ENCODE assay signal across 16 cellular contexts in the genomic region with DNA sequence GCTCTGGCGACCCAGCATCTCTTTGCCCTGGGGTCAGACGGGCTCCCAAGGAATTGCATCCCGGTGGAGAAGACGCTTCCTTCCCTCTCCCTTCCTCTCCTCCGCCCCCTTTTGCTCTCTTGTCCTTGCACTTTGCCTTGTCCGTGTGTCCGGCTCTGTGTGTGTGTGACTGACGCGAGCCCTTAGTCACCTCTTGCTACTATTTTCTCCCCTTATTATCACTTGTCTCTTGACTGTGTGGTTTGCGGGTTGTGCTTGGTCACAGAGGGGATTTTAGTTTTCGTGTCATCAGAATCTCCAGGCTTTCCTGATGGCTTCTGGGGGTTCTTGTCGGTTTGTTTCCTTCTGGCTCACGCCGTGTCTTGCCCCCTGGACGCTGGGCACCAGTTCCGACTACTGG. TPM values are rescaled to one million over a fixed set of nuclear protein-coding genes. Genes with fewer than 3 reads are reported as not detected.
DNase-seq lines count a peak whose midpoint lies in the region; ATAC-seq, FAIRE-seq and TF ChIP-seq lines count a peak whose summit lies in the region.
"Not testable (repeated sequence)": the region's sequence is repeated elsewhere in the genome, so short reads cannot be mapped to it uniquely, and the experiment has no call there.
"Had no signal": no experiment of that assay in that cellular context is flagged by ENCODE, and none has a peak within 500 bp of the region (broad histone marks: within the 10 kb centered on the region; RNA-seq: fewer than 3 reads in every experiment).

No MANE protein-coding gene starts in this region.

- H3K27ac ChIP-seq in GM23338 (ENCODE audit: low read depth); K562 (ENCODE audit: extremely low read depth, low read depth, low read length); keratinocyte (ENCODE audit: control insufficient read depth, insufficient read depth, low read length); pancreas: not testable (repeated sequence)

- WGBS in K562 (ENCODE audit: insufficient coverage, low coverage, missing lambda C conversion rate), result no CpG with 5 or more reads among the region's 16 CpGs
- WGBS in pancreas, 2 donors, result no CpG with 5 or more reads among the region's 16 CpGs

- peak; percentile 91 for FAIRE-seq in K562 (lab: Jason Lieb, UNC)
- peak; percentile 67 for FAIRE-seq in keratinocyte (lab: Jason Lieb, UNC)
- FAIRE-seq in pancreas (lab: Jason Lieb, UNC), result peak; percentile 54

- not testable (repeated sequence) for H3K4me1 Mint-ChIP-seq in GM23338; activated CD4-positive, alpha-beta T cell treated with anti-CD3 and anti-CD28 coated beads for 36 hours

- H3K4me2 ChIP-seq in GM23338; K562 (ENCODE audit: insufficient read depth, low read length); keratinocyte (ENCODE audit: control insufficient read depth, extremely low read depth, insufficient read depth, low read depth, low read length): not testable (repeated sequence)

- TF ChIP-seq EP300 in K562 (IDR thresholded peaks at IDR 0.05; ENCODE audit: low read length), result not testable (repeated sequence)

- H3K4me3 Mint-ChIP-seq in GM23338; activated CD4-positive, alpha-beta T cell treated with anti-CD3 and anti-CD28 coated beads for 36 hours: not testable (repeated sequence)

- not testable (repeated sequence) for TF ChIP-seq RAD21 in K562 (CRISPR knock-in tag; conservative IDR thresholded peaks at IDR 0.05 in 1 of 2, IDR thresholded peaks at IDR 0.05 in 1 of 2)

- CTCF ChIA-PET in activated CD4-positive, alpha-beta T cell treated with anti-CD3 and anti-CD28 coated beads for 36 hours (lab: Charles Lee); K562 (lab: Yijun Ruan, JAX; ENCODE audit: low intra/inter-chr PET ratio): not testable (repeated sequence)

- intact Hi-C loops in activated CD4-positive, alpha-beta T cell treated with anti-CD3 and anti-CD28 coated beads for 36 hours (cut with DNase I, micrococcal nuclease); K562 (cut with micrococcal nuclease); pancreas (cut with DNase I): not testable (repeated sequence)

- not testable (repeated sequence) for H2AFZ ChIP-seq in GM23338; K562 (ENCODE audit: low read depth, low read length); keratinocyte (ENCODE audit: control insufficient read depth, low read length)

- H3K9me3 Mint-ChIP-seq in GM23338; activated CD4-positive, alpha-beta T cell treated with anti-CD3 and anti-CD28 coated beads for 36 hours (ENCODE audit: low read depth): not testable (repeated sequence)

- H3K9me2 ChIP-seq in GM23338 (ENCODE audit: insufficient read depth), result not testable (repeated sequence)

- not testable (repeated sequence) for H3F3A ChIP-seq in GM23338 (replicated peaks; ENCODE audit: low read depth)

- H4K20me1 ChIP-seq in GM23338 (replicated peaks; ENCODE audit: insufficient read depth); K562 (replicated peaks; ENCODE audit: control insufficient read depth, insufficient read depth, low read length); keratinocyte (ENCODE audit: control insufficient read depth, extremely low read depth, insufficient read depth, low read length): not testable (repeated sequence)

- not testable (repeated sequence) for H3K27me3 Mint-ChIP-seq in GM23338 (ENCODE audit: insufficient read depth, low read depth, poor library complexity); activated CD4-positive, alpha-beta T cell treated with anti-CD3 and anti-CD28 coated beads for 36 hours

- H3K9ac ChIP-seq in K562 (ENCODE audit: insufficient read depth in 1 of 2, low read depth in 2 of 2, low read length in 2 of 2); keratinocyte (ENCODE audit: control insufficient read depth, extremely low read depth, insufficient read depth, low read length): not testable (repeated sequence)

- POLR2A ChIA-PET in activated CD4-positive, alpha-beta T cell treated with anti-CD3 and anti-CD28 coated beads for 36 hours (lab: Charles Lee); K562 (lab: Yijun Ruan, JAX): not testable (repeated sequence)

- BruUV-seq in K562 (replicated peaks; lab: Mats Ljungman, UMichigan), result not testable (repeated sequence)

- H3K4me1 ChIP-seq in GM23338 (ENCODE audit: insufficient read depth); keratinocyte (ENCODE audit: control insufficient read depth, extremely low read depth, insufficient read depth, low read length); pancreas: not testable (repeated sequence)
- peaks cover 3 to 12% of the 10 kb centered on the region in 2 experiments; a peak in 3 of 5 replicates for H3K4me1 ChIP-seq in K562 (replicated peaks in 1 of 2; ENCODE audit: control insufficient read depth in 2 of 2, insufficient read depth in 2 of 2, low read length in 2 of 2)

- in situ Hi-C loops in K562 (cut with MboI), result not testable (repeated sequence)

- H3K36me3 Mint-ChIP-seq in GM23338 (ENCODE audit: low read depth); activated CD4-positive, alpha-beta T cell treated with anti-CD3 and anti-CD28 coated beads for 36 hours (ENCODE audit: low read depth): not testable (repeated sequence)

- dilution Hi-C loops in keratinocyte (cut with MboI; ENCODE audit: extremely low pct_ligation_motif_present, low sequenced_read_pairs), result not testable (repeated sequence)

- TF ChIP-seq POLR2A in K562 (conservative IDR thresholded peaks at IDR 0.05), result not testable (repeated sequence)

- not testable (repeated sequence) for H3K27me3 ChIP-seq in GM23338 (ENCODE audit: insufficient read depth); K562 (ENCODE audit: control insufficient read depth in 2 of 2, insufficient read depth in 2 of 2, low read length in 2 of 2); keratinocyte (ENCODE audit: control insufficient read depth, extremely low read depth, insufficient read depth, low read length); pancreas

- not testable (repeated sequence) for H3K9me1 ChIP-seq in K562 (ENCODE audit: control insufficient read depth, insufficient read depth, low read length); keratinocyte (ENCODE audit: control insufficient read depth, extremely low read depth, insufficient read depth, low read length)

- peak; percentile 25 for ATAC-seq in GM18907 (IDR thresholded peaks at IDR 0.05; ENCODE audit: unreplicated experiment)
- ATAC-seq in GM23338, result peak; percentile 1; the same call in 1 of the 3 replicates
- peak; percentile 8 for ATAC-seq in HG03354 (IDR thresholded peaks at IDR 0.05; ENCODE audit: poor library complexity, severe bottlenecking, unreplicated experiment)
- ATAC-seq in activated CD4-positive, alpha-beta T cell treated with anti-CD3 and anti-CD28 coated beads for 36 hours, result peak; percentile 15
- peak; percentile 15 for ATAC-seq in K562
- ATAC-seq in pancreas, result peak in 2 of 4 donors; percentile 1 to 2

- TF ChIP-seq CTCF in GM23338 (conservative IDR thresholded peaks at IDR 0.05; ENCODE audit: low read depth in 2 of 2); K562 (IDR thresholded peaks at IDR 0.05 in 2 of 3, conservative IDR thresholded peaks at IDR 0.05 in 1 of 3; ENCODE audit: insufficient read depth in 2 of 3, low read depth in 1 of 3, low read length in 3 of 3); keratinocyte (optimal IDR thresholded peaks at IDR 0.05 in 1 of 3, IDR thresholded peaks at IDR 0.05 in 1 of 3, conservative IDR thresholded peaks at IDR 0.05 in 1 of 3; ENCODE audit: extremely low read depth in 1 of 3, insufficient read depth in 2 of 3, low read length in 3 of 3); pancreas (IDR thresholded peaks at IDR 0.05): not testable (repeated sequence)

- not testable (repeated sequence) for H3K36me3 ChIP-seq in GM23338 (ENCODE audit: insufficient read depth); K562 (ENCODE audit: control insufficient read depth, insufficient read depth, low read length); keratinocyte (ENCODE audit: control insufficient read depth in 2 of 2, extremely low read depth in 1 of 2, insufficient read depth in 2 of 2, low read length in 2 of 2); pancreas

- not testable (repeated sequence) for DNase-seq in GM23338 (ENCODE audit: low spot score); activated CD4-positive, alpha-beta T cell treated with anti-CD3 and anti-CD28 coated beads for 36 hours; K562 (ENCODE audit: extremely low read depth in 1 of 4, low spot score in 3 of 4); keratinocyte (ENCODE audit: low read depth, low spot score); pancreas

- not testable (repeated sequence) for H3K79me2 ChIP-seq in GM23338 (replicated peaks; ENCODE audit: insufficient read depth); K562 (ENCODE audit: control insufficient read depth, insufficient read depth, low read length); keratinocyte (ENCODE audit: control insufficient read depth, insufficient read depth, low read length)

- H3K27ac Mint-ChIP-seq in GM23338; activated CD4-positive, alpha-beta T cell treated with anti-CD3 and anti-CD28 coated beads for 36 hours: not testable (repeated sequence)

- H3K4me3 ChIP-seq in GM23338; K562; keratinocyte (ENCODE audit: control insufficient read depth in 2 of 3, extremely low read depth in 1 of 3, insufficient read depth in 2 of 3, low read depth in 1 of 3, low read length in 3 of 3); pancreas: not testable (repeated sequence)

- H3K9me3 ChIP-seq in K562 (replicated peaks; ENCODE audit: control insufficient read depth, insufficient read depth, low read depth, low read length); keratinocyte (ENCODE audit: control insufficient read depth, low read depth, low read length); pancreas: not testable (repeated sequence)

RNA-seq across cellular contexts. Expression of a gene that starts 31.4 kb away (rescaled TPM):
- 1,228 and 1,445 TPM in 2 replicates for total RNA-seq in GM23338 (2014; rRNA removed; shearing (Covaris generic))
- 579 and 629 TPM in 2 replicates for polyA plus RNA-seq in GM23338 (2016; fragmentation: Nextera tagmentation; extraction: Ambion mirVana)
- total RNA-seq in activated CD4-positive, alpha-beta T cell treated with anti-CD3 and anti-CD28 coated beads for 36 hours, result 1,000 to 10,000 TPM in 1 of 2 experiments, 100 to 1,000 TPM in 1; 891 to 1,083 TPM
- total RNA-seq in K562 (2011; cell fraction: chromatin; rRNA removed; ENCODE audit: low replicate concordance), result 432 and 1,364 TPM in 2 replicates
- 816 and 818 TPM in 2 replicates for total RNA-seq in K562 (2011; cell fraction: nucleolus; rRNA removed)
- 362 and 459 TPM in 2 replicates for total RNA-seq in K562 (2011; cell fraction: nucleoplasm; rRNA removed)
- 554 and 803 TPM in 2 replicates for total RNA-seq in K562 (2014; rRNA removed)
- total RNA-seq in K562 (2014; rRNA removed; fragmentation: Illumina TruSeq; extraction: Trizol), result 72.2 and 110 TPM in 2 replicates
- 135 and 162 TPM in 2 replicates for total RNA-seq in K562 (2015; rRNA removed; fragmentation: Illumina TruSeq; extraction: Trizol)
- 672 and 735 TPM in 2 replicates for total RNA-seq in K562 (2021)
- polyA plus RNA-seq in K562 (2011; rRNA removed), result 86.6 and 165 TPM in 2 replicates
- polyA plus RNA-seq in K562 (2011; cell fraction: cytosol; rRNA removed), result 122 and 183 TPM in 2 replicates
- polyA plus RNA-seq in K562 (2011; cell fraction: nucleus; rRNA removed), result 624 and 751 TPM in 2 replicates
- polyA plus RNA-seq in K562 (2012), result 392 and 593 TPM in 2 replicates
- 329 and 438 TPM in 2 replicates for polyA plus RNA-seq in K562 (2014; fragmentation: Illumina TruSeq; extraction: Trizol)
- polyA plus RNA-seq in K562 (2014; fragmentation: Nextera tagmentation; extraction: Ambion mirVana), result 1 to 10 TPM; 6.2 to 6.8 TPM
- polyA plus RNA-seq in K562 (2014; rRNA removed), result 226 and 245 TPM in 2 replicates
- 249 and 291 TPM in 2 replicates for polyA minus RNA-seq in K562 (2011; rRNA and poly(A)+ RNA removed)
- polyA minus RNA-seq in K562 (2011; cell fraction: cytosol; rRNA and poly(A)+ RNA removed), result 522 and 767 TPM in 2 replicates
- 248 and 324 TPM in 2 replicates for polyA minus RNA-seq in K562 (2011; cell fraction: nucleus; rRNA and poly(A)+ RNA removed)
- 245 to 536 TPM (median 343 TPM) in 3 replicates for polyA plus RNA-seq in keratinocyte
- 485 TPM for polyA plus RNA-seq in keratinocyte (2011; ENCODE audit: low read depth)
- polyA plus RNA-seq in keratinocyte (2011; cell fraction: cytosol; rRNA removed), result 280 and 468 TPM in 2 replicates
- 1,141 and 1,630 TPM in 2 replicates for polyA plus RNA-seq in keratinocyte (2011; cell fraction: nucleus; rRNA removed)
- 394 and 1,275 TPM in 2 replicates for polyA plus RNA-seq in keratinocyte (2012; ENCODE audit: low replicate concordance)
- 1,978 to 4,803 TPM (median 1,982 TPM) in 3 replicates for polyA minus RNA-seq in keratinocyte
- 2,589 TPM for polyA minus RNA-seq in keratinocyte (2011; cell fraction: cytosol; rRNA and poly(A)+ RNA removed)
- 2,257 and 2,338 TPM in 2 replicates for polyA minus RNA-seq in keratinocyte (2011; cell fraction: nucleus; rRNA and poly(A)+ RNA removed)
- 100 to 1,000 TPM in 4 of 6 donors, 10 to 100 TPM in 2; 67.0 to 298 (median 142) TPM for total RNA-seq in pancreas
- polyA plus RNA-seq in pancreas, result 100 to 1,000 TPM; 222 to 259 TPM

RNA-seq across cellular contexts. Expression of a gene that starts 36.0 kb away (rescaled TPM):
- total RNA-seq in GM23338 (2014; rRNA removed; shearing (Covaris generic)), result 76.0 and 78.6 TPM in 2 replicates
- polyA plus RNA-seq in GM23338 (2016; fragmentation: Nextera tagmentation; extraction: Ambion mirVana) (74.2 and 78.3 TPM in 2 replicates), K562 (2011; rRNA removed) (77.4 and 81.2 TPM in 2 replicates), K562 (2014; fragmentation: Illumina TruSeq; extraction: Trizol) (177 and 206 TPM in 2 replicates), K562 (2014; fragmentation: Nextera tagmentation; extraction: Ambion mirVana) (1 to 10 TPM; 2.3 to 3.1 TPM), K562 (2014; rRNA removed) (86.7 and 110 TPM in 2 replicates), keratinocyte (32.7 to 65.5 TPM (median 36.9 TPM) in 3 replicates), pancreas (10 to 100 TPM; 56.0 to 86.7 TPM)
- total RNA-seq in activated CD4-positive, alpha-beta T cell treated with anti-CD3 and anti-CD28 coated beads for 36 hours, result 10 to 100 TPM; 75.9 to 89.4 TPM
- 41.8 and 93.2 TPM in 2 replicates for total RNA-seq in K562 (2011; cell fraction: chromatin; rRNA removed; ENCODE audit: low replicate concordance)
- 88.9 and 97.4 TPM in 2 replicates for total RNA-seq in K562 (2011; cell fraction: nucleolus; rRNA removed)
- total RNA-seq in K562 (2011; cell fraction: nucleoplasm; rRNA removed), result 70.5 and 73.6 TPM in 2 replicates
- total RNA-seq in K562 (2014; rRNA removed) (32.9 and 36.2 TPM in 2 replicates), K562 (2014; rRNA removed; fragmentation: Illumina TruSeq; extraction: Trizol) (37.5 and 38.3 TPM in 2 replicates), K562 (2015; rRNA removed; fragmentation: Illumina TruSeq; extraction: Trizol) (61.9 and 67.8 TPM in 2 replicates), K562 (2021) (124 and 135 TPM in 2 replicates), pancreas (10 to 100 TPM; 23.1 to 42.9 (median 38.7) TPM)
- 100.0 and 121 TPM in 2 replicates for polyA plus RNA-seq in K562 (2011; cell fraction: cytosol; rRNA removed)
- polyA plus RNA-seq in K562 (2011; cell fraction: nucleus; rRNA removed), result 238 and 242 TPM in 2 replicates
- polyA plus RNA-seq in K562 (2012), result 125 and 134 TPM in 2 replicates
- polyA minus RNA-seq in K562 (2011; rRNA and poly(A)+ RNA removed), result 24.0 and 43.3 TPM in 2 replicates
- polyA minus RNA-seq in K562 (2011; cell fraction: cytosol; rRNA and poly(A)+ RNA removed), result 51.3 and 57.9 TPM in 2 replicates
- 28.5 and 40.8 TPM in 2 replicates for polyA minus RNA-seq in K562 (2011; cell fraction: nucleus; rRNA and poly(A)+ RNA removed)
- polyA plus RNA-seq in keratinocyte (2011; ENCODE audit: low read depth), result 79.2 TPM
- polyA plus RNA-seq in keratinocyte (2011; cell fraction: cytosol; rRNA removed), result 47.2 and 58.9 TPM in 2 replicates
- polyA plus RNA-seq in keratinocyte (2011; cell fraction: nucleus; rRNA removed), result 33.4 and 47.2 TPM in 2 replicates
- 56.8 and 66.0 TPM in 2 replicates for polyA plus RNA-seq in keratinocyte (2012; ENCODE audit: low replicate concordance)
- 34.3 to 75.7 TPM (median 42.5 TPM) in 3 replicates for polyA minus RNA-seq in keratinocyte
- 49.1 TPM for polyA minus RNA-seq in keratinocyte (2011; cell fraction: cytosol; rRNA and poly(A)+ RNA removed)
- 7.7 and 12.9 TPM in 2 replicates for polyA minus RNA-seq in keratinocyte (2011; cell fraction: nucleus; rRNA and poly(A)+ RNA removed)

RNA-seq across cellular contexts. Expression of a gene that starts 47.5 kb away (rescaled TPM):
- total RNA-seq in GM23338 (2014; rRNA removed; shearing (Covaris generic)), result not detected in 2 replicates
- polyA plus RNA-seq in GM23338 (2016; fragmentation: Nextera tagmentation; extraction: Ambion mirVana), result not detected in 2 replicates
- under 1 TPM in 1 of 2 experiments, not detected in 1; 0.23 TPM for total RNA-seq in activated CD4-positive, alpha-beta T cell treated with anti-CD3 and anti-CD28 coated beads for 36 hours
- not detected in 2 replicates for total RNA-seq in K562 (2011; cell fraction: chromatin; rRNA removed; ENCODE audit: low replicate concordance)
- not detected in 2 replicates for total RNA-seq in K562 (2011; cell fraction: nucleolus; rRNA removed)
- 0.66 TPM in 1 of 2 replicates, not detected in the other for total RNA-seq in K562 (2011; cell fraction: nucleoplasm; rRNA removed)
- 0.54 and 0.61 TPM in 2 replicates for total RNA-seq in K562 (2014; rRNA removed)
- total RNA-seq in K562 (2014; rRNA removed; fragmentation: Illumina TruSeq; extraction: Trizol), result 0.29 and 0.44 TPM in 2 replicates
- total RNA-seq in K562 (2015; rRNA removed; fragmentation: Illumina TruSeq; extraction: Trizol), result 0.19 and 0.29 TPM in 2 replicates
- total RNA-seq in K562 (2021), result 0.35 and 0.51 TPM in 2 replicates
- 0.18 and 0.64 TPM in 2 replicates for polyA plus RNA-seq in K562 (2011; rRNA removed)
- 0.37 and 0.66 TPM in 2 replicates for polyA plus RNA-seq in K562 (2011; cell fraction: cytosol; rRNA removed)
- 0.10 and 0.21 TPM in 2 replicates for polyA plus RNA-seq in K562 (2011; cell fraction: nucleus; rRNA removed)
- polyA plus RNA-seq in K562 (2012), result 0.52 and 2.2 TPM in 2 replicates
- polyA plus RNA-seq in K562 (2014; fragmentation: Illumina TruSeq; extraction: Trizol), result 0.51 and 0.71 TPM in 2 replicates
- under 1 TPM; 0.18 to 0.71 TPM for polyA plus RNA-seq in K562 (2014; fragmentation: Nextera tagmentation; extraction: Ambion mirVana)
- 0.38 and 0.62 TPM in 2 replicates for polyA plus RNA-seq in K562 (2014; rRNA removed)
- polyA minus RNA-seq in K562 (2011; rRNA and poly(A)+ RNA removed), result 0.14 and 0.45 TPM in 2 replicates
- not detected in 2 replicates for polyA minus RNA-seq in K562 (2011; cell fraction: cytosol; rRNA and poly(A)+ RNA removed)
- polyA minus RNA-seq in K562 (2011; cell fraction: nucleus; rRNA and poly(A)+ RNA removed), result 0.67 TPM in 1 of 2 replicates, not detected in the other
- polyA plus RNA-seq in keratinocyte, result not detected in 3 replicates
- not detected for polyA plus RNA-seq in keratinocyte (2011; ENCODE audit: low read depth)
- polyA plus RNA-seq in keratinocyte (2011; cell fraction: cytosol; rRNA removed), result not detected in 2 replicates
- not detected in 2 replicates for polyA plus RNA-seq in keratinocyte (2011; cell fraction: nucleus; rRNA removed)
- polyA plus RNA-seq in keratinocyte (2012; ENCODE audit: low replicate concordance), result not detected in 2 replicates
- not detected in 3 replicates for polyA minus RNA-seq in keratinocyte
- polyA minus RNA-seq in keratinocyte (2011; cell fraction: cytosol; rRNA and poly(A)+ RNA removed), result not detected
- not detected in 2 replicates for polyA minus RNA-seq in keratinocyte (2011; cell fraction: nucleus; rRNA and poly(A)+ RNA removed)
- not detected for total RNA-seq in pancreas
- polyA plus RNA-seq in pancreas, result not detected
- total RNA-seq: glomerular endothelial cell, myocyte, Peyer's patch, progenitor cell of endocrine pancreas, tibial nerve had no signal

RNA-seq across cellular contexts. Expression of a gene that starts 48.1 kb away (rescaled TPM):
- not detected in 2 replicates for total RNA-seq in GM23338 (2014; rRNA removed; shearing (Covaris generic))
- polyA plus RNA-seq in GM23338 (2016; fragmentation: Nextera tagmentation; extraction: Ambion mirVana) (not detected in 2 replicates), K562 (2011; rRNA removed) (not detected in 2 replicates), K562 (2014; fragmentation: Illumina TruSeq; extraction: Trizol) (not detected in 2 replicates), K562 (2014; fragmentation: Nextera tagmentation; extraction: Ambion mirVana) (not detected), K562 (2014; rRNA removed) (not detected in 2 replicates), keratinocyte (not detected in 3 replicates), pancreas (not detected)
- not detected for total RNA-seq in activated CD4-positive, alpha-beta T cell treated with anti-CD3 and anti-CD28 coated beads for 36 hours
- not detected in 2 replicates for total RNA-seq in K562 (2011; cell fraction: chromatin; rRNA removed; ENCODE audit: low replicate concordance)
- not detected in 2 replicates for total RNA-seq in K562 (2011; cell fraction: nucleolus; rRNA removed)
- not detected in 2 replicates for total RNA-seq in K562 (2011; cell fraction: nucleoplasm; rRNA removed)
- total RNA-seq in K562 (2014; rRNA removed) (0.08 TPM in 1 of 2 replicates, not detected in the other), K562 (2014; rRNA removed; fragmentation: Illumina TruSeq; extraction: Trizol) (not detected in 2 replicates), K562 (2015; rRNA removed; fragmentation: Illumina TruSeq; extraction: Trizol) (not detected in 2 replicates), K562 (2021) (not detected in 2 replicates), pancreas (not detected)
- polyA plus RNA-seq in K562 (2011; cell fraction: cytosol; rRNA removed), result not detected in 2 replicates
- not detected in 2 replicates for polyA plus RNA-seq in K562 (2011; cell fraction: nucleus; rRNA removed)
- polyA plus RNA-seq in K562 (2012), result not detected in 2 replicates
- not detected in 2 replicates for polyA minus RNA-seq in K562 (2011; rRNA and poly(A)+ RNA removed)
- not detected in 2 replicates for polyA minus RNA-seq in K562 (2011; cell fraction: cytosol; rRNA and poly(A)+ RNA removed)
- polyA minus RNA-seq in K562 (2011; cell fraction: nucleus; rRNA and poly(A)+ RNA removed), result not detected in 2 replicates
- polyA plus RNA-seq in keratinocyte (2011; ENCODE audit: low read depth), result not detected
- not detected in 2 replicates for polyA plus RNA-seq in keratinocyte (2011; cell fraction: cytosol; rRNA removed)
- polyA plus RNA-seq in keratinocyte (2011; cell fraction: nucleus; rRNA removed), result not detected in 2 replicates
- polyA plus RNA-seq in keratinocyte (2012; ENCODE audit: low replicate concordance), result not detected in 2 replicates
- polyA minus RNA-seq in keratinocyte, result not detected in 3 replicates
- polyA minus RNA-seq in keratinocyte (2011; cell fraction: cytosol; rRNA and poly(A)+ RNA removed), result not detected
- polyA minus RNA-seq in keratinocyte (2011; cell fraction: nucleus; rRNA and poly(A)+ RNA removed), result not detected in 2 replicates
- total RNA-seq: activated CD8-positive, alpha-beta memory T cell treated with anti-CD3 and anti-CD28 coated beads for 36 hours; glomerular endothelial cell; left ventricle myocardium inferior; M059J; myocyte; Peyer's patch; progenitor cell of endocrine pancreas; sciatic nerve; tibial nerve had no signal

RNA-seq across cellular contexts. Expression of a gene that starts 55.1 kb away (rescaled TPM):
- 3,338 and 4,929 TPM in 2 replicates for total RNA-seq in GM23338 (2014; rRNA removed; shearing (Covaris generic))
- polyA plus RNA-seq in GM23338 (2016; fragmentation: Nextera tagmentation; extraction: Ambion mirVana), result 1,696 and 1,721 TPM in 2 replicates
- total RNA-seq in activated CD4-positive, alpha-beta T cell treated with anti-CD3 and anti-CD28 coated beads for 36 hours, result 1,000 to 10,000 TPM; 1,286 to 2,705 TPM
- total RNA-seq in K562 (2011; cell fraction: chromatin; rRNA removed; ENCODE audit: low replicate concordance), result 652 and 1,355 TPM in 2 replicates
- 1,356 and 1,561 TPM in 2 replicates for total RNA-seq in K562 (2011; cell fraction: nucleolus; rRNA removed)
- total RNA-seq in K562 (2011; cell fraction: nucleoplasm; rRNA removed), result 1,670 and 2,786 TPM in 2 replicates
- total RNA-seq in K562 (2014; rRNA removed), result 4,111 and 4,705 TPM in 2 replicates
- total RNA-seq in K562 (2014; rRNA removed; fragmentation: Illumina TruSeq; extraction: Trizol), result 3,682 and 4,010 TPM in 2 replicates
- total RNA-seq in K562 (2015; rRNA removed; fragmentation: Illumina TruSeq; extraction: Trizol), result 3,735 and 3,774 TPM in 2 replicates
- 4,299 and 4,408 TPM in 2 replicates for total RNA-seq in K562 (2021)
- polyA plus RNA-seq in K562 (2011; rRNA removed), result 5,297 and 6,545 TPM in 2 replicates
- polyA plus RNA-seq in K562 (2011; cell fraction: cytosol; rRNA removed), result 7,052 and 10,074 TPM in 2 replicates
- 3,562 and 5,028 TPM in 2 replicates for polyA plus RNA-seq in K562 (2011; cell fraction: nucleus; rRNA removed)
- polyA plus RNA-seq in K562 (2012), result 5,208 and 8,851 TPM in 2 replicates
- polyA plus RNA-seq in K562 (2014; fragmentation: Illumina TruSeq; extraction: Trizol), result 6,119 and 7,432 TPM in 2 replicates
- polyA plus RNA-seq in K562 (2014; fragmentation: Nextera tagmentation; extraction: Ambion mirVana), result 1,000 to 10,000 TPM; 5,014 to 7,600 TPM
- polyA plus RNA-seq in K562 (2014; rRNA removed), result 6,193 and 7,323 TPM in 2 replicates
- polyA minus RNA-seq in K562 (2011; rRNA and poly(A)+ RNA removed), result 1,451 and 1,523 TPM in 2 replicates
- polyA minus RNA-seq in K562 (2011; cell fraction: cytosol; rRNA and poly(A)+ RNA removed), result 1,578 and 1,804 TPM in 2 replicates
- 368 and 622 TPM in 2 replicates for polyA minus RNA-seq in K562 (2011; cell fraction: nucleus; rRNA and poly(A)+ RNA removed)
- 2,926 to 3,552 TPM (median 3,414 TPM) in 3 replicates for polyA plus RNA-seq in keratinocyte
- 352 TPM for polyA plus RNA-seq in keratinocyte (2011; ENCODE audit: low read depth)
- 2,144 and 3,499 TPM in 2 replicates for polyA plus RNA-seq in keratinocyte (2011; cell fraction: cytosol; rRNA removed)
- polyA plus RNA-seq in keratinocyte (2011; cell fraction: nucleus; rRNA removed), result 867 and 1,022 TPM in 2 replicates
- polyA plus RNA-seq in keratinocyte (2012; ENCODE audit: low replicate concordance), result 3,096 and 4,173 TPM in 2 replicates
- polyA minus RNA-seq in keratinocyte, result 1,111 to 1,756 TPM (median 1,179 TPM) in 3 replicates
- polyA minus RNA-seq in keratinocyte (2011; cell fraction: cytosol; rRNA and poly(A)+ RNA removed), result 1,700 TPM
- 302 and 306 TPM in 2 replicates for polyA minus RNA-seq in keratinocyte (2011; cell fraction: nucleus; rRNA and poly(A)+ RNA removed)
- 1,000 to 10,000 TPM; 2,194 to 4,058 (median 3,145) TPM for total RNA-seq in pancreas
- polyA plus RNA-seq in pancreas, result 1,000 to 10,000 TPM; 2,751 to 3,412 TPM
